Comparison of ENCODE assay signal across 23 cellular contexts in the genomic region with DNA sequence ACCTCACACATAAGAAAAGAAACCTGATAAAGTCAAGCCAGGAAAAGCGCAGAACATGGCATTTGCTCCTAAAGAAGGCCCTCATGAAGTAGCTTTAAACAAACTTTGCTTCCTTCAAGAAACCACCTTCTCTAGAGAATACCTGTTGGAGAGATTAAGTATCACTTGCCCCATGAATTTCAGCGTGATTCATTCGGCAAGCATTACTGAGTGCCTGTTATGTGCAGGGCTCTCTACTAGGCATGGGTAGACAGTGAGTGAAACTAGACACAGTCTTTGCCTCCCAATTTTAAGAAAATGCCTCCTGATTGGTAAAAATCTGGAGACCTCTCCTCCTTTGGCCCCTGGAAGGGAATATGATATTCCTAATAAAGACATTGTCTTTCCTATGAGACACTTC.
"Had no signal": no experiment of that assay in that cellular context is flagged by ENCODE, and none has a peak within 500 bp of the region (broad histone marks: within the 10 kb centered on the region; RNA-seq: fewer than 3 reads in every experiment).

No MANE protein-coding gene starts in this region.

- H3K27ac ChIP-seq: heart right ventricle, pancreas, prostate gland, right lobe of liver, transverse colon, uterus had no signal

- H3K79me2 ChIP-seq: hepatocyte had no signal

- DNase-seq: heart right ventricle; islet precursor cell; left cardiac atrium; mesenchymal stem cell; naive thymus-derived CD8-positive, alpha-beta T cell; nucleus accumbens; pancreas; posterior cingulate gyrus; right lobe of liver; stimulated activated CD4-positive, alpha-beta T cell treated with anti-CD3 and anti-CD28 coated beads, Interleukin-1b, Interleukin-23, amount 100 ng/mL, for 48 hours; stimulated activated CD4-positive, alpha-beta T cell treated with anti-CD3 and anti-CD28 coated beads, Interleukin-2, amount 100 ng/mL, for 48 hours; stimulated activated CD4-positive, alpha-beta T cell treated with anti-CD3 and anti-CD28 coated beads, Interleukin-4, amount 100 ng/mL, for 4 hours; stimulated activated CD8-positive, alpha-beta memory T cell treated with anti-CD3 and anti-CD28 coated beads, Interleukin-4, amount 100 ng/mL, for 48 hours; stimulated activated naive CD4-positive, alpha-beta T cell treated with Interleukin-2 at 50 U/mL for 16 hours; stimulated activated naive CD8-positive, alpha-beta T cell treated with anti-CD3 and anti-CD28 coated beads, Interleukin-15, amount 100 ng/mL, for 72 hours; substantia nigra; transverse colon; uterus had no signal

- ATAC-seq: heart right ventricle; left cardiac atrium; left lobe of liver; naive thymus-derived CD8-positive, alpha-beta T cell; pancreas; right lobe of liver; stimulated activated memory B cell treated with anti-CD40 and anti-IgM and Interleukin-4, amounts not matched to agents 10 μg/mL and 1 μg/mL and 100 μg/mL, for 72 hours; stimulated activated naive CD8-positive, alpha-beta T cell treated with anti-CD3 and anti-CD28 coated beads, Interleukin-15, amount 100 ng/mL, for 72 hours had no signal

- H3K27me3 ChIP-seq: heart right ventricle, hepatocyte, pancreas, right lobe of liver, transverse colon, uterus had no signal

- H3K36me3 ChIP-seq: heart right ventricle, pancreas, prostate gland, right lobe of liver, transverse colon, uterus had no signal

- FAIRE-seq: pancreas had no signal

- H3K9me3 ChIP-seq: heart right ventricle, pancreas, prostate gland, right lobe of liver, transverse colon, uterus had no signal

- H3K4me1 ChIP-seq: prostate gland, right lobe of liver had no signal

- H2AFZ ChIP-seq: hepatocyte had no signal

- H3K4me3 ChIP-seq: heart right ventricle, hepatocyte, pancreas, prostate gland, right lobe of liver, smooth muscle cell, transverse colon, uterus had no signal

- H3K4me2 ChIP-seq: hepatocyte, smooth muscle cell had no signal
